ENCODE assay signal across 1 cellular context in genomic region chr4:107794001-107794400, GRCh38.
TF ChIP-seq lines count a peak whose summit lies in the region.

No MANE protein-coding gene starts in this region.

TF ChIP-seq in GM23338, 12 proteins besides CTCF, POLR2A, EP300 and RAD21 (continued from another document):
- no peak for TF ChIP-seq ETS1 (IDR thresholded peaks at IDR 0.05)
